Comparison of ENCODE assay signal across 14 cellular contexts in genomic region chr2:27493948-27494283, GRCh38. TPM values are rescaled to one million over a fixed set of nuclear protein-coding genes. Genes with fewer than 3 reads are reported as not detected.
A peak's percentile ranks its signal among the peaks of the same experiment; 100 is the strongest.
DNase-seq lines count a peak whose midpoint lies in the region; ATAC-seq and TF ChIP-seq lines count a peak whose summit lies in the region.
"Had no signal": no experiment of that assay in that cellular context is flagged by ENCODE, and none has a peak within 500 bp of the region (broad histone marks: within the 10 kb centered on the region; RNA-seq: fewer than 3 reads in every experiment).

No MANE protein-coding gene starts in this region.

- H3K36me3 Mint-ChIP-seq in immature natural killer cell: no peaks in the 10 kb centered on the region

- H4K20me1 ChIP-seq in SK-N-SH (ENCODE audit: insufficient read depth): no peaks in the 10 kb centered on the region
- H4K20me1 ChIP-seq in smooth muscle cell (ENCODE audit: low read depth): no peaks in the 10 kb centered on the region

- H3K4me1 Mint-ChIP-seq in immature natural killer cell: peaks cover 25 to 28% of the 10 kb centered on the region in 2 donors

- H3F3A ChIP-seq in SK-N-SH (replicated peaks; ENCODE audit: insufficient read depth): peaks cover 10% of the 10 kb centered on the region
- H3F3A ChIP-seq in smooth muscle cell (ENCODE audit: low read depth): peaks cover 3% of the 10 kb centered on the region

- H3K36me3 ChIP-seq in SK-N-SH (replicated peaks in 1 of 2; ENCODE audit: control insufficient read depth in 1 of 2, insufficient read depth in 2 of 2, low read length in 1 of 2) (peaks cover 0 to 8% of the 10 kb centered on the region in 2 experiments), smooth muscle cell (ENCODE audit: low read depth) (no peaks in the 10 kb centered on the region)
- H3K36me3 ChIP-seq: Peyer's patch had no signal

- H3K4me3 ChIP-seq in SK-N-SH (ENCODE audit: low read depth in 2 of 2, low read length in 1 of 2): peak overlapping the region in 1 of 2 experiments; percentile 85; a peak in 3 of 4 replicates
- peak overlapping the region; percentile 73 for H3K4me3 ChIP-seq in astrocyte of the cerebellum (ENCODE audit: low read depth, low read length)
- H3K4me3 ChIP-seq in smooth muscle cell: no peak overlapping the region

- WGBS in SK-N-SH (ENCODE audit: low lambda C conversion rate): 95% methylated on average over 11 of the region's 13 CpGs
- WGBS in smooth muscle cell (ENCODE audit: low lambda C conversion rate): 85% methylated on average over 13 of the region's 13 CpGs

- in situ Hi-C loops in astrocyte of the cerebellum (cut with HindIII; ENCODE audit: low sequenced_read_pairs): no loop called here

- H3K27ac ChIP-seq in SK-N-SH (ENCODE audit: low read depth in 2 of 2, low read length in 1 of 2) (no peak overlapping the region), smooth muscle cell (ENCODE audit: low read depth) (no peak overlapping the region)
- H3K27ac ChIP-seq: 22Rv1 had no signal

- no peak overlapping the region for H3K9ac ChIP-seq in SK-N-SH
- H3K9ac ChIP-seq in smooth muscle cell (ENCODE audit: low read depth): no peak overlapping the region

- H3K27me3 Mint-ChIP-seq in immature natural killer cell (ENCODE audit: low read depth in 3 of 3): peaks cover 25 to 40% (median 33%) of the 10 kb centered on the region in 3 donors

- H3K4me1 ChIP-seq in SK-N-SH (ENCODE audit: control insufficient read depth in 1 of 2, insufficient read depth in 2 of 2, low read depth in 1 of 2, low read length in 1 of 2) (peaks cover 7 to 18% of the 10 kb centered on the region in 2 experiments), smooth muscle cell (ENCODE audit: low read depth) (peaks cover 5% of the 10 kb centered on the region)

- no peaks in the 10 kb centered on the region for H3K79me2 ChIP-seq in SK-N-SH (ENCODE audit: insufficient read depth)
- H3K79me2 ChIP-seq in smooth muscle cell (ENCODE audit: low read depth): no peaks in the 10 kb centered on the region

- TF ChIP-seq CTCF in SK-N-SH (IDR thresholded peaks at IDR 0.05): no peak
- TF ChIP-seq CTCF in astrocyte of the cerebellum (IDR thresholded peaks at IDR 0.05; ENCODE audit: low read depth, low read length, missing control alignments): no peak
- no peak for TF ChIP-seq CTCF in smooth muscle cell (IDR thresholded peaks at IDR 0.05; ENCODE audit: borderline replicate concordance, insufficient read depth, poor library complexity, severe bottlenecking)

- CTCF ChIA-PET in SK-N-SH (lab: Yijun Ruan, JAX): interaction anchor here (0.8 to 2.6 kb wide), 2 partner anchors 190 to 191 kb away, joined by 4 to 13 read pairs; no protein-coding TSS in a partner anchor

- no peak for ATAC-seq in SK-N-SH treated with all-trans-retinoic acid at 6 μM for 48 hours

- H2AFZ ChIP-seq in SK-N-SH (ENCODE audit: low read depth): no peak overlapping the region
- no peak overlapping the region for H2AFZ ChIP-seq in smooth muscle cell (ENCODE audit: low read depth)

- no peak for TF ChIP-seq EP300 in SK-N-SH (IDR thresholded peaks at IDR 0.05; ENCODE audit: borderline replicate concordance in 1 of 2, low read depth in 1 of 2, low read length in 1 of 2)

- peaks cover 0 to 2% (median 0%) of the 10 kb centered on the region in 6 donors for H3K9me3 Mint-ChIP-seq in immature natural killer cell

- DNase-seq in SK-N-SH (peak; percentile 31), astrocyte of the cerebellum (ENCODE audit: low read depth) (no peak), immature natural killer cell (no peak), smooth muscle cell (lab: John Stamatoyannopoulos, UW; ENCODE audit: unreplicated experiment) (no peak), NCI-H2227 treated with DMSO at 0.1 percent for 48 hours (lab: John Stamatoyannopoulos, UW) (no peak), GM19238 (ENCODE audit: insufficient read length, low spot score) (no peak)
- no peak for DNase-seq in activated CD8-positive, alpha-beta memory T cell treated with anti-CD3 and anti-CD28 coated beads, Interleukin-2, amount 50 U/mL, for 4 hours
- DNase-seq: cortex of kidney, kidney glomerular epithelial cell, NCI-H1436 treated with DMSO at 0.1 percent for 48 hours had no signal

- H3K27me3 ChIP-seq in SK-N-SH (ENCODE audit: insufficient read depth) (no peaks in the 10 kb centered on the region), smooth muscle cell (ENCODE audit: low read depth) (peaks cover 20% of the 10 kb centered on the region)
- H3K27me3 ChIP-seq: testis had no signal

- POLR2A ChIA-PET in SK-N-SH (lab: Yijun Ruan, JAX): interaction anchor here (1.5 kb wide), 1 partner anchor 84 kb away, joined by 6 read pairs; the partner anchor contains the start of gene PPM1G

- H3K9me2 ChIP-seq in SK-N-SH: no peaks in the 10 kb centered on the region

- H3K9me3 ChIP-seq in SK-N-SH (no peaks in the 10 kb centered on the region), smooth muscle cell (replicated peaks; ENCODE audit: low read depth) (no peaks in the 10 kb centered on the region)
- H3K9me3 ChIP-seq: Peyer's patch, testis had no signal

- peak overlapping the region in 3 of 5 donors; percentile 41 to 54 (median 46) for H3K4me3 Mint-ChIP-seq in immature natural killer cell

- no peak overlapping the region for H3K27ac Mint-ChIP-seq in immature natural killer cell

- peak overlapping the region; percentile 94 for H3K4me2 ChIP-seq in SK-N-SH
- H3K4me2 ChIP-seq in smooth muscle cell: peak overlapping the region; percentile 100

- no peak for TF ChIP-seq RAD21 in SK-N-SH (IDR thresholded peaks at IDR 0.05; ENCODE audit: low read length)

TF ChIP-seq in SK-N-SH, 30 proteins besides CTCF, POLR2A, EP300 and RAD21:
- no peak for TF ChIP-seq MXI1 (IDR thresholded peaks at IDR 0.05; ENCODE audit: low read depth, low read length)
- no peak for TF ChIP-seq CHD2 (IDR thresholded peaks at IDR 0.05; ENCODE audit: low read length, partially characterized antibody)

TF ChIP-seq in SK-N-SH treated with all-trans-retinoic acid at 6 μM for 48 hours, 23 proteins besides CTCF, POLR2A, EP300 and RAD21:
- TF ChIP-seq ZC3H10 (CRISPR knock-in tag; IDR thresholded peaks at IDR 0.05): no peak
- TF ChIP-seq ARNTL (CRISPR knock-in tag; IDR thresholded peaks at IDR 0.05; ENCODE audit: borderline replicate concordance, low read depth): no peak
- no peak for TF ChIP-seq TCF4 (CRISPR knock-in tag; IDR thresholded peaks at IDR 0.05; ENCODE audit: borderline replicate concordance)
- TF ChIP-seq, protein P1, sequence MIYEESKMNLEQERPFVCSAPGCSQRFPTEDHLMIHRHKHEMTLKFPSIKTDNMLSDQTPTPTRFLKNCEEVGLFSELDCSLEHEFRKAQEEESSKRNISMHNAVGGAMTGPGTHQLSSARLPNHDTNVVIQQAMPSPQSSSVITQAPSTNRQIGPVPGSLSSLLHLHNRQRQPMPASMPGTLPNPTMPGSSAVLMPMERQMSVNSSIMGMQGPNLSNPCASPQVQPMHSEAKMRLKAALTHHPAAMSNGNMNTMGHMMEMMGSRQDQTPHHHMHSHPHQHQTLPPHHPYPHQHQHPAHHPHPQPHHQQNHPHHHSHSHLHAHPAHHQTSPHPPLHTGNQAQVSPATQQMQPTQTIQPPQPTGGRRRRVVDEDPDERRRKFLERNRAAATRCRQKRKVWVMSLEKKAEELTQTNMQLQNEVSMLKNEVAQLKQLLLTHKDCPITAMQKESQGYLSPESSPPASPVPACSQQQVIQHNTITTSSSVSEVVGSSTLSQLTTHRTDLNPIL (CRISPR knock-in tag; IDR thresholded peaks at IDR 0.05; ENCODE audit: low read depth): no peak
- TF ChIP-seq SNAI2 (CRISPR knock-in tag; IDR thresholded peaks at IDR 0.05): no peak
- no peak for TF ChIP-seq TOX (CRISPR knock-in tag; IDR thresholded peaks at IDR 0.05; ENCODE audit: borderline replicate concordance)

RNA-seq across cellular contexts. Expression of gene FNDC4, which starts 1.1 kb away (rescaled TPM):
- 26.5 and 27.0 TPM in 2 replicates for polyA plus RNA-seq in SK-N-SH (2012; rRNA removed)
- polyA plus RNA-seq in SK-N-SH (2012; cell fraction: cytosol; rRNA removed): 18.9 and 29.5 TPM in 2 replicates
- 23.1 and 23.8 TPM in 2 replicates for polyA plus RNA-seq in SK-N-SH (2012; cell fraction: nucleus; rRNA removed)
- not detected for polyA plus RNA-seq in immature natural killer cell
- total RNA-seq in smooth muscle cell: 6.7 and 8.8 TPM in 2 replicates
- 20.3 and 24.1 TPM in 2 replicates for polyA plus RNA-seq in smooth muscle cell

RNA-seq across cellular contexts. Expression of gene GCKR, which starts 2.7 kb away (rescaled TPM):
- polyA plus RNA-seq in SK-N-SH (2012; rRNA removed) (0.18 and 0.67 TPM in 2 replicates), immature natural killer cell (not detected), smooth muscle cell (0.48 and 0.70 TPM in 2 replicates)
- 0.12 and 0.17 TPM in 2 replicates for polyA plus RNA-seq in SK-N-SH (2012; cell fraction: cytosol; rRNA removed)
- polyA plus RNA-seq in SK-N-SH (2012; cell fraction: nucleus; rRNA removed): 1.4 and 1.5 TPM in 2 replicates
- total RNA-seq in smooth muscle cell: not detected in 2 replicates

RNA-seq across cellular contexts. Expression of gene IFT172, which starts 4.4 kb away (rescaled TPM):
- polyA plus RNA-seq in SK-N-SH (2012; rRNA removed) (28.2 and 31.3 TPM in 2 replicates), immature natural killer cell (1 to 10 TPM in 2 of 3 donors, under 1 TPM in 1; 0.76 to 8.4 (median 3.1) TPM), smooth muscle cell (12.5 and 22.2 TPM in 2 replicates)
- polyA plus RNA-seq in SK-N-SH (2012; cell fraction: cytosol; rRNA removed): 9.6 and 15.7 TPM in 2 replicates
- 112 and 120 TPM in 2 replicates for polyA plus RNA-seq in SK-N-SH (2012; cell fraction: nucleus; rRNA removed)
- 17.4 and 26.3 TPM in 2 replicates for total RNA-seq in smooth muscle cell

RNA-seq across cellular contexts. Expression of gene KRTCAP3, which starts 51.7 kb away (rescaled TPM):
- 3.6 and 4.1 TPM in 2 replicates for polyA plus RNA-seq in SK-N-SH (2012; rRNA removed)
- polyA plus RNA-seq in SK-N-SH (2012; cell fraction: cytosol; rRNA removed): 0.92 and 1.1 TPM in 2 replicates
- 18.2 TPM in 2 replicates for polyA plus RNA-seq in SK-N-SH (2012; cell fraction: nucleus; rRNA removed)
- polyA plus RNA-seq in immature natural killer cell: under 1 TPM in 1 of 3 donors, not detected in 2; 0.63 TPM
- total RNA-seq in smooth muscle cell: 1.7 and 2.9 TPM in 2 replicates
- 3.2 and 9.2 TPM in 2 replicates for polyA plus RNA-seq in smooth muscle cell

Comparison
In these comparisons a context has a peak if more than half of its experiments do, and no peak if none do; other contexts are left out.
1. RNA of gene FNDC4, which starts 1.1 kb away (polyA plus RNA-seq): 18.9 to 29.5 TPM in SK-N-SH and 20.3 to 24.1 TPM in smooth muscle cell; not detected in immature natural killer cell; every median in the first group is over 10 times any median in the second.